Comparison of ENCODE assay signal across 10 cellular contexts in genomic region chr15:75649045-75649761, GRCh38. TPM values are rescaled to one million over a fixed set of nuclear protein-coding genes. Genes with fewer than 3 reads are reported as not detected.
DNase-seq lines count a peak whose midpoint lies in the region; ATAC-seq and TF ChIP-seq lines count a peak whose summit lies in the region.
"Had no signal": no experiment of that assay in that cellular context is flagged by ENCODE, and none has a peak within 500 bp of the region (broad histone marks: within the 10 kb centered on the region; RNA-seq: fewer than 3 reads in every experiment).

No MANE protein-coding gene starts in this region.

- peaks cover 26 to 47% of the 10 kb centered on the region in 2 donors for H3K4me1 Mint-ChIP-seq in effector memory CD8-positive, alpha-beta T cell (ENCODE audit: low read depth in 2 of 2)
- H3K4me1 Mint-ChIP-seq in naive thymus-derived CD4-positive, alpha-beta T cell: peaks cover 16 to 48% (median 38%) of the 10 kb centered on the region in 7 donors

- H3K27me3 ChIP-seq in NT2/D1 (ENCODE audit: insufficient read depth, insufficient read length): peaks cover 19% of the 10 kb centered on the region
- H3K27me3 ChIP-seq in naive thymus-derived CD4-positive, alpha-beta T cell (ENCODE audit: control insufficient read depth in 2 of 2, insufficient read depth in 2 of 2, low read length in 2 of 2): no peaks in the 10 kb centered on the region

- H3K4me1 ChIP-seq in NT2/D1 (ENCODE audit: insufficient read depth, insufficient read length): peaks cover 28% of the 10 kb centered on the region
- peaks cover 6 to 18% of the 10 kb centered on the region in 2 donors for H3K4me1 ChIP-seq in naive thymus-derived CD4-positive, alpha-beta T cell (ENCODE audit: control insufficient read depth in 2 of 2, insufficient read depth in 2 of 2, low read length in 2 of 2)

- H3K36me3 ChIP-seq in NT2/D1 (ENCODE audit: insufficient read depth, insufficient read length, low read length): peaks cover 47% of the 10 kb centered on the region
- H3K36me3 ChIP-seq in naive thymus-derived CD4-positive, alpha-beta T cell (ENCODE audit: control insufficient read depth in 2 of 3, insufficient read depth in 3 of 3, low read length in 3 of 3): no peaks in the 10 kb centered on the region

- H3K9me3 Mint-ChIP-seq in effector memory CD8-positive, alpha-beta T cell: no peaks in the 10 kb centered on the region
- no peaks in the 10 kb centered on the region for H3K9me3 Mint-ChIP-seq in naive thymus-derived CD4-positive, alpha-beta T cell

- peak overlapping the region; percentile 87 for H3K4me3 ChIP-seq in AG04449 (ENCODE audit: low read depth, low read length)
- H3K4me3 ChIP-seq in NT2/D1 (ENCODE audit: insufficient read length, low read depth): peak overlapping the region; percentile 85
- no peak overlapping the region for H3K4me3 ChIP-seq in naive thymus-derived CD4-positive, alpha-beta T cell (ENCODE audit: low read length)

- H3K36me3 Mint-ChIP-seq in effector memory CD8-positive, alpha-beta T cell (ENCODE audit: insufficient read depth): no peaks in the 10 kb centered on the region
- H3K36me3 Mint-ChIP-seq in naive thymus-derived CD4-positive, alpha-beta T cell: no peaks in the 10 kb centered on the region

- no peak overlapping the region for H3K27ac ChIP-seq in naive thymus-derived CD4-positive, alpha-beta T cell (ENCODE audit: low read depth, low read length)

- no peak for TF ChIP-seq POLR2A in GM18505 (IDR thresholded peaks at IDR 0.05; ENCODE audit: borderline replicate concordance, extremely low read depth, insufficient read depth, insufficient read length)

- DNase-seq in AG04449 (ENCODE audit: low read depth, low spot score) (no peak), NT2/D1 (ENCODE audit: low read depth, low spot score) (no peak), sciatic nerve (ENCODE audit: low spot score) (no peak), medulla oblongata (ENCODE audit: extremely low spot score) (no peak), NCI-H128 (lab: John Stamatoyannopoulos, UW; ENCODE audit: unreplicated experiment) (no peak)
- DNase-seq in effector memory CD8-positive, alpha-beta T cell: no peak
- no peak for DNase-seq in naive thymus-derived CD4-positive, alpha-beta T cell
- DNase-seq: MM.1S had no signal

- no peak for ATAC-seq in effector memory CD8-positive, alpha-beta T cell (replicated peaks)
- no peak for ATAC-seq in naive thymus-derived CD4-positive, alpha-beta T cell
- no peak for ATAC-seq in sciatic nerve
- ATAC-seq in GM18505 (IDR thresholded peaks at IDR 0.05; ENCODE audit: unreplicated experiment): no peak
- ATAC-seq: activated CD4-positive, CD25-positive, alpha-beta regulatory T cell treated with anti-CD3 and anti-CD28 coated beads, Interleukin-2, amount 50 U/mL, for 24 hours had no signal

- H3K9ac ChIP-seq in NT2/D1 (ENCODE audit: insufficient read length, low read depth): peak overlapping the region; percentile 93

- TF ChIP-seq CTCF in AG04449 (IDR thresholded peaks at IDR 0.05; ENCODE audit: insufficient read depth, low read length, missing control alignments): no peak

- H3K9me3 ChIP-seq in NT2/D1 (ENCODE audit: insufficient read depth, low read length): no peaks in the 10 kb centered on the region
- H3K9me3 ChIP-seq in naive thymus-derived CD4-positive, alpha-beta T cell (ENCODE audit: control insufficient read depth in 2 of 3, low read length in 3 of 3): no peaks in the 10 kb centered on the region

- H3K4me3 Mint-ChIP-seq in effector memory CD8-positive, alpha-beta T cell: peak overlapping the region; percentile 84 to 86
- H3K4me3 Mint-ChIP-seq in naive thymus-derived CD4-positive, alpha-beta T cell: peak overlapping the region; percentile 37 to 91 (median 78)

- POLR2A ChIA-PET in AG04449 (lab: Yijun Ruan, JAX): interaction anchor here (6.9 kb wide), 1 partner anchor 12 kb away, joined by 64 read pairs; no protein-coding TSS in a partner anchor
- POLR2A ChIA-PET in naive thymus-derived CD4-positive, alpha-beta T cell (lab: Charles Lee): interaction anchor here (1.1 to 1.7 kb wide), 2 partner anchors 10 to 23 kb away, joined by 3 to 5 read pairs; partner anchors contain the start of genes IMP3 and SNUPN

- intact Hi-C loops in naive thymus-derived CD4-positive, alpha-beta T cell (cut with micrococcal nuclease): loop anchor here (10.0 kb wide), 3 partner anchors 256 to 1034 kb away; partner anchors contain the start of genes CLK3 (in 1 of the 2), CSK (in 1 of the 2) and FBXO22 (in 1 of the 2)
- intact Hi-C loops in sciatic nerve (cut with DNase I): no loop called here

- CTCF ChIA-PET in AG04449 (lab: Yijun Ruan, JAX): interaction anchor here (2.0 to 3.3 kb wide), 2 partner anchors 12 to 13 kb away, joined by 7 to 14 read pairs; no protein-coding TSS in a partner anchor
- CTCF ChIA-PET in naive thymus-derived CD4-positive, alpha-beta T cell (lab: Charles Lee): no interaction called here

- no peaks in the 10 kb centered on the region for H3K27me3 Mint-ChIP-seq in effector memory CD8-positive, alpha-beta T cell
- H3K27me3 Mint-ChIP-seq in naive thymus-derived CD4-positive, alpha-beta T cell: peaks cover 0 to 9% (median 0%) of the 10 kb centered on the region in 5 donors

- H3K27ac Mint-ChIP-seq in effector memory CD8-positive, alpha-beta T cell: peak overlapping the region; percentile 8 to 90
- peak overlapping the region in 3 of 9 donors; percentile 27 to 70 (median 64) for H3K27ac Mint-ChIP-seq in naive thymus-derived CD4-positive, alpha-beta T cell

RNA-seq across cellular contexts. Expression of gene SNX33, which starts 1.5 kb away (rescaled TPM):
- total RNA-seq in naive thymus-derived CD4-positive, alpha-beta T cell: 1 to 10 TPM in 4 of 5 experiments, under 1 TPM in 1; 0.94 to 3.4 (median 1.4) TPM
- polyA plus RNA-seq in naive thymus-derived CD4-positive, alpha-beta T cell: under 1 TPM; 0.13 to 0.22 TPM
- 33.2 TPM for total RNA-seq in sciatic nerve

RNA-seq across cellular contexts. Expression of gene IMP3, which starts 9.2 kb away (rescaled TPM):
- total RNA-seq in naive thymus-derived CD4-positive, alpha-beta T cell: 100 to 1,000 TPM in 1 of 5 experiments, 10 to 100 TPM in 4; 32.3 to 100 (median 89.5) TPM
- 100 to 1,000 TPM; 232 to 325 TPM for polyA plus RNA-seq in naive thymus-derived CD4-positive, alpha-beta T cell
- 47.2 TPM for total RNA-seq in sciatic nerve

RNA-seq across cellular contexts. Expression of gene SNUPN, which starts 23.7 kb away (rescaled TPM):
- total RNA-seq in naive thymus-derived CD4-positive, alpha-beta T cell: 10 to 100 TPM; 16.5 to 33.2 (median 21.5) TPM
- 10 to 100 TPM; 41.1 to 51.5 TPM for polyA plus RNA-seq in naive thymus-derived CD4-positive, alpha-beta T cell
- total RNA-seq in sciatic nerve: 23.7 TPM
